ENCODE assay signal across 19 cellular contexts in the genomic region with DNA sequence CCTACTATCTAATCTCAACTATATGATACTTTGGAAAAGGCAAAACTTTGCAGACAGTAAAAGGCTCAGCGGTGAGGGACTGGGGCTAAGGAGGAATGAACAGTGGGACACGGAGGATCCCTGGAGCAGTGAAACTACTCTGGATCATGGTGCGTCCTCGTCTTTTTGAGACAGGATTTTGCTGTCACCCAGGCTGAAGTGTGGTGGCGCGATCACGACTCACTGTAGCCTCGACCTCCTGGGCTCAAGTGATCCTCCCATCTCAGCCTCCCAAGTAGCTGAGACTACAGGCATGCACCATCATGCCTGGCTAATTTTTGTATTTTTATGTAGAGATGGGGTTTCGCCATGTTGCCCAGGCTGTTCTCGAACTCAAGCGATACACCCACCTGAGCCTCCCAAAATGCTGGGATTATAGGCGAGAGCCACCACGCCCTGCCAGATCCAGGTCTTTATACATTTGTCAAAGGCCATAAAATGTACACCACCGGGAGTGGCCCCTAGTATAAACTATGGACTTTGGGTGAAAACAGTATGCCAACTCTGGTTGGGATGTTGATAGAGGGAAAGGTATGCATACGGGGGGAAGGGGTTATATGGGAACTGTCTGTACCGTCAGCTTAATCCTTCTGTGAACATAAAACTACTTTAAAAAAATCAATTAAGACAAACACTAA. TPM values are rescaled to one million over a fixed set of nuclear protein-coding genes. Genes with fewer than 3 reads are reported as not detected.
A peak's percentile ranks its signal among the peaks of the same experiment; 100 is the strongest.
DNase-seq lines count a peak whose midpoint lies in the region; ATAC-seq and TF ChIP-seq lines count a peak whose summit lies in the region.
"Had no signal": no experiment of that assay in that cellular context is flagged by ENCODE, and none has a peak within 500 bp of the region (broad histone marks: within the 10 kb centered on the region; RNA-seq: fewer than 3 reads in every experiment).

No MANE protein-coding gene starts in this region.

- H3K27me3 Mint-ChIP-seq in CD4-positive, alpha-beta memory T cell, result no peaks in the 10 kb centered on the region
- H3K27me3 Mint-ChIP-seq in activated T-helper 17 cell treated with anti-CD3 and anti-CD28 coated beads, Interleukin-2, amount 50 U/mL, for 72 hours, result no peaks in the 10 kb centered on the region
- H3K27me3 Mint-ChIP-seq in CD8-positive, alpha-beta memory T cell, result no peaks in the 10 kb centered on the region
- H3K27me3 Mint-ChIP-seq: CD4-positive, CD25-positive, alpha-beta regulatory T cell; IgD-negative memory B cell had no signal

- H3K27me3 ChIP-seq in CD4-positive, alpha-beta memory T cell (ENCODE audit: insufficient read depth, low read length), result no peaks in the 10 kb centered on the region
- H3K27me3 ChIP-seq in esophagus squamous epithelium, result no peaks in the 10 kb centered on the region
- no peaks in the 10 kb centered on the region for H3K27me3 ChIP-seq in CD8-positive, alpha-beta memory T cell (ENCODE audit: insufficient read depth, low read length, poor library complexity, severe bottlenecking)
- H3K27me3 ChIP-seq: BE2C had no signal

- peaks cover 27 to 46% of the 10 kb centered on the region in 2 donors for H3K36me3 Mint-ChIP-seq in CD4-positive, alpha-beta memory T cell
- peaks cover 58% of the 10 kb centered on the region for H3K36me3 Mint-ChIP-seq in activated T-helper 17 cell treated with anti-CD3 and anti-CD28 coated beads, Interleukin-2, amount 50 U/mL, for 72 hours (ENCODE audit: low read depth)
- peaks cover 0 to 62% (median 10%) of the 10 kb centered on the region in 3 donors for H3K36me3 Mint-ChIP-seq in CD8-positive, alpha-beta memory T cell

- DNase-seq in CD4-positive, alpha-beta memory T cell, result no peak
- DNase-seq in esophagus squamous epithelium (lab: John Stamatoyannopoulos, UW) (no peak), posterior vena cava (ENCODE audit: low spot score) (peak; percentile 48), NOMO-1 treated with DMSO at 0.1 percent for 48 hours (lab: John Stamatoyannopoulos, UW; ENCODE audit: unreplicated experiment) (no peak)
- no peak for DNase-seq in CD8-positive, alpha-beta memory T cell
- DNase-seq in stimulated activated CD4-positive, alpha-beta T cell treated with anti-CD3 and anti-CD28 coated beads, Interleukin-2, amount 100 ng/mL, for 48 hours, result no peak
- DNase-seq: ACHN; BE2C; C1 segment of cervical spinal cord; CD4-positive, CD25-positive, alpha-beta regulatory T cell; DMS153; DMS79 treated with DMSO at 0.1 percent for 48 hours; GF-D8; GOT3 had no signal

- no peak overlapping the region for H3K27ac ChIP-seq in CD4-positive, alpha-beta memory T cell (ENCODE audit: low read depth, low read length)
- H3K27ac ChIP-seq in esophagus squamous epithelium, result peak overlapping the region in 3 of 4 donors; percentile 40 to 88 (median 43)
- no peak overlapping the region for H3K27ac ChIP-seq in CD8-positive, alpha-beta memory T cell (ENCODE audit: low read depth, low read length)

- TF ChIP-seq POLR2A in esophagus squamous epithelium (IDR thresholded peaks at IDR 0.05), result no peak

- H3K4me1 Mint-ChIP-seq in CD4-positive, alpha-beta memory T cell, result no peaks in the 10 kb centered on the region
- peaks cover 5% of the 10 kb centered on the region for H3K4me1 Mint-ChIP-seq in activated T-helper 17 cell treated with anti-CD3 and anti-CD28 coated beads, Interleukin-2, amount 50 U/mL, for 72 hours
- no peaks in the 10 kb centered on the region for H3K4me1 Mint-ChIP-seq in CD8-positive, alpha-beta memory T cell
- H3K4me1 Mint-ChIP-seq: IgD-negative memory B cell had no signal

- TF ChIP-seq CTCF in esophagus squamous epithelium (IDR thresholded peaks at IDR 0.05), result no peak

- POLR2A ChIA-PET in CD4-positive, alpha-beta memory T cell (lab: Charles Lee; ENCODE audit: partially characterized antibody), result no interaction called here
- POLR2A ChIA-PET in CD8-positive, alpha-beta memory T cell (lab: Charles Lee), result no interaction called here

- H3K4me3 Mint-ChIP-seq in CD4-positive, alpha-beta memory T cell, result no peak overlapping the region
- no peak overlapping the region for H3K4me3 Mint-ChIP-seq in activated T-helper 17 cell treated with anti-CD3 and anti-CD28 coated beads, Interleukin-2, amount 50 U/mL, for 72 hours
- no peak overlapping the region for H3K4me3 Mint-ChIP-seq in CD8-positive, alpha-beta memory T cell
- H3K4me3 Mint-ChIP-seq: CD4-positive, CD25-positive, alpha-beta regulatory T cell had no signal

- peak overlapping the region in 4 of 7 donors; percentile 25 to 57 (median 52) for H3K27ac Mint-ChIP-seq in CD4-positive, alpha-beta memory T cell
- H3K27ac Mint-ChIP-seq in activated T-helper 17 cell treated with anti-CD3 and anti-CD28 coated beads, Interleukin-2, amount 50 U/mL, for 72 hours, result peak overlapping the region; percentile 52
- H3K27ac Mint-ChIP-seq in CD8-positive, alpha-beta memory T cell, result no peak overlapping the region
- H3K27ac Mint-ChIP-seq: CD4-positive, CD25-positive, alpha-beta regulatory T cell; IgD-negative memory B cell had no signal

- no peaks in the 10 kb centered on the region for H3K9me3 ChIP-seq in CD4-positive, alpha-beta memory T cell (ENCODE audit: control insufficient read depth in 1 of 2, low read length in 2 of 2)
- H3K9me3 ChIP-seq in esophagus squamous epithelium, result no peaks in the 10 kb centered on the region
- H3K9me3 ChIP-seq in CD8-positive, alpha-beta memory T cell (ENCODE audit: low read length), result no peaks in the 10 kb centered on the region
- H3K9me3 ChIP-seq: BE2C had no signal

- intact Hi-C loops in CD4-positive, alpha-beta memory T cell (cut with micrococcal nuclease), result no loop called here
- intact Hi-C loops in esophagus squamous epithelium (cut with DNase I) (no loop called here), posterior vena cava (cut with DNase I) (no loop called here)

- 87 to 88% methylated on average over 16 of the region's 16 CpGs for WGBS in esophagus squamous epithelium, 2 donors

- H3K4me1 ChIP-seq in CD4-positive, alpha-beta memory T cell (ENCODE audit: insufficient read depth, low read length), result no peaks in the 10 kb centered on the region
- H3K4me1 ChIP-seq in esophagus squamous epithelium, result peaks cover 7 to 60% (median 29%) of the 10 kb centered on the region in 3 donors
- H3K4me1 ChIP-seq in CD8-positive, alpha-beta memory T cell (ENCODE audit: insufficient read depth, low read length), result no peaks in the 10 kb centered on the region
- H3K4me1 ChIP-seq: BE2C had no signal

- H3K9me3 Mint-ChIP-seq in CD4-positive, alpha-beta memory T cell, result peaks cover 0 to 2% (median 0%) of the 10 kb centered on the region in 8 donors
- H3K9me3 Mint-ChIP-seq in activated T-helper 17 cell treated with anti-CD3 and anti-CD28 coated beads, Interleukin-2, amount 50 U/mL, for 72 hours, result no peaks in the 10 kb centered on the region
- H3K9me3 Mint-ChIP-seq in CD8-positive, alpha-beta memory T cell, result no peaks in the 10 kb centered on the region
- H3K9me3 Mint-ChIP-seq: CD4-positive, CD25-positive, alpha-beta regulatory T cell; IgD-negative memory B cell had no signal

- CTCF ChIA-PET in CD4-positive, alpha-beta memory T cell (lab: Charles Lee; ENCODE audit: partially characterized antibody), result interaction anchor here (1.1 kb wide), 1 partner anchor 67 kb away, joined by 3 read pairs; no protein-coding TSS in a partner anchor
- CTCF ChIA-PET in CD8-positive, alpha-beta memory T cell (lab: Charles Lee), result no interaction called here

- H3K36me3 ChIP-seq in CD4-positive, alpha-beta memory T cell (ENCODE audit: insufficient read depth, low read length), result peaks cover 12% of the 10 kb centered on the region
- peaks cover 6 to 56% (median 7%) of the 10 kb centered on the region in 3 donors for H3K36me3 ChIP-seq in esophagus squamous epithelium
- H3K36me3 ChIP-seq in CD8-positive, alpha-beta memory T cell (ENCODE audit: insufficient read depth, low read length), result no peaks in the 10 kb centered on the region

- no peak overlapping the region for H3K4me3 ChIP-seq in CD4-positive, alpha-beta memory T cell (ENCODE audit: low read length in 2 of 2)
- H3K4me3 ChIP-seq in esophagus squamous epithelium, result no peak overlapping the region
- no peak overlapping the region for H3K4me3 ChIP-seq in CD8-positive, alpha-beta memory T cell (ENCODE audit: low read length)
- H3K4me3 ChIP-seq: GM12878 had no signal

- ATAC-seq in activated T-helper 17 cell treated with anti-CD3 and anti-CD28 coated beads, Interleukin-2, amount 50 U/mL, for 72 hours (replicated peaks), result no peak
- ATAC-seq: GM12878, HCT116, HepG2 had no signal

RNA-seq across cellular contexts. Expression of a gene that starts 28.0 kb away (rescaled TPM):
- 10 to 100 TPM in 1 of 2 experiments, 1 to 10 TPM in 1; 8.8 to 10.7 TPM for total RNA-seq in CD4-positive, alpha-beta memory T cell
- under 1 TPM in 1 of 2 donors, not detected in 1; 0.23 TPM for polyA plus RNA-seq in CD4-positive, alpha-beta memory T cell
- total RNA-seq in activated T-helper 17 cell treated with anti-CD3 and anti-CD28 coated beads, Interleukin-2, amount 50 U/mL, for 72 hours, result 1 to 10 TPM; 5.5 to 6.3 TPM
- total RNA-seq in esophagus squamous epithelium, result 1 to 10 TPM in 2 of 4 donors, under 1 TPM in 2; 0.35 to 1.5 (median 1.2) TPM
- total RNA-seq in posterior vena cava, result under 1 TPM; 0.37 to 0.48 TPM
- total RNA-seq in CD8-positive, alpha-beta memory T cell, result 1 to 10 TPM; 1.8 to 2.2 TPM
- polyA plus RNA-seq in CD8-positive, alpha-beta memory T cell, result 0.26 TPM
- polyA plus RNA-seq: IgD-negative memory B cell had no signal

Comparison
In these comparisons a context has a peak if more than half of its experiments do, and no peak if none do; other contexts are left out.
1. H3K27ac ChIP-seq: peak in esophagus squamous epithelium (3 of 4); none in CD4-positive, alpha-beta memory T cell (single experiment) and CD8-positive, alpha-beta memory T cell (single experiment).
2. H3K27ac Mint-ChIP-seq: peak in CD4-positive, alpha-beta memory T cell (4 of 7) and activated T-helper 17 cell treated with anti-CD3 and anti-CD28 coated beads, Interleukin-2, amount 50 U/mL, for 72 hours (single experiment); none in CD8-positive, alpha-beta memory T cell (0 of 8).